ENCODE assay signal across 1 cellular context in genomic region chr6:27866370-27867050, GRCh38.
TF ChIP-seq lines count a peak whose summit lies in the region.

No MANE protein-coding gene starts in this region.

TF ChIP-seq in H1, 55 proteins besides CTCF, POLR2A, EP300 and RAD21 (continued from another document):
- TF ChIP-seq, protein P1, sequence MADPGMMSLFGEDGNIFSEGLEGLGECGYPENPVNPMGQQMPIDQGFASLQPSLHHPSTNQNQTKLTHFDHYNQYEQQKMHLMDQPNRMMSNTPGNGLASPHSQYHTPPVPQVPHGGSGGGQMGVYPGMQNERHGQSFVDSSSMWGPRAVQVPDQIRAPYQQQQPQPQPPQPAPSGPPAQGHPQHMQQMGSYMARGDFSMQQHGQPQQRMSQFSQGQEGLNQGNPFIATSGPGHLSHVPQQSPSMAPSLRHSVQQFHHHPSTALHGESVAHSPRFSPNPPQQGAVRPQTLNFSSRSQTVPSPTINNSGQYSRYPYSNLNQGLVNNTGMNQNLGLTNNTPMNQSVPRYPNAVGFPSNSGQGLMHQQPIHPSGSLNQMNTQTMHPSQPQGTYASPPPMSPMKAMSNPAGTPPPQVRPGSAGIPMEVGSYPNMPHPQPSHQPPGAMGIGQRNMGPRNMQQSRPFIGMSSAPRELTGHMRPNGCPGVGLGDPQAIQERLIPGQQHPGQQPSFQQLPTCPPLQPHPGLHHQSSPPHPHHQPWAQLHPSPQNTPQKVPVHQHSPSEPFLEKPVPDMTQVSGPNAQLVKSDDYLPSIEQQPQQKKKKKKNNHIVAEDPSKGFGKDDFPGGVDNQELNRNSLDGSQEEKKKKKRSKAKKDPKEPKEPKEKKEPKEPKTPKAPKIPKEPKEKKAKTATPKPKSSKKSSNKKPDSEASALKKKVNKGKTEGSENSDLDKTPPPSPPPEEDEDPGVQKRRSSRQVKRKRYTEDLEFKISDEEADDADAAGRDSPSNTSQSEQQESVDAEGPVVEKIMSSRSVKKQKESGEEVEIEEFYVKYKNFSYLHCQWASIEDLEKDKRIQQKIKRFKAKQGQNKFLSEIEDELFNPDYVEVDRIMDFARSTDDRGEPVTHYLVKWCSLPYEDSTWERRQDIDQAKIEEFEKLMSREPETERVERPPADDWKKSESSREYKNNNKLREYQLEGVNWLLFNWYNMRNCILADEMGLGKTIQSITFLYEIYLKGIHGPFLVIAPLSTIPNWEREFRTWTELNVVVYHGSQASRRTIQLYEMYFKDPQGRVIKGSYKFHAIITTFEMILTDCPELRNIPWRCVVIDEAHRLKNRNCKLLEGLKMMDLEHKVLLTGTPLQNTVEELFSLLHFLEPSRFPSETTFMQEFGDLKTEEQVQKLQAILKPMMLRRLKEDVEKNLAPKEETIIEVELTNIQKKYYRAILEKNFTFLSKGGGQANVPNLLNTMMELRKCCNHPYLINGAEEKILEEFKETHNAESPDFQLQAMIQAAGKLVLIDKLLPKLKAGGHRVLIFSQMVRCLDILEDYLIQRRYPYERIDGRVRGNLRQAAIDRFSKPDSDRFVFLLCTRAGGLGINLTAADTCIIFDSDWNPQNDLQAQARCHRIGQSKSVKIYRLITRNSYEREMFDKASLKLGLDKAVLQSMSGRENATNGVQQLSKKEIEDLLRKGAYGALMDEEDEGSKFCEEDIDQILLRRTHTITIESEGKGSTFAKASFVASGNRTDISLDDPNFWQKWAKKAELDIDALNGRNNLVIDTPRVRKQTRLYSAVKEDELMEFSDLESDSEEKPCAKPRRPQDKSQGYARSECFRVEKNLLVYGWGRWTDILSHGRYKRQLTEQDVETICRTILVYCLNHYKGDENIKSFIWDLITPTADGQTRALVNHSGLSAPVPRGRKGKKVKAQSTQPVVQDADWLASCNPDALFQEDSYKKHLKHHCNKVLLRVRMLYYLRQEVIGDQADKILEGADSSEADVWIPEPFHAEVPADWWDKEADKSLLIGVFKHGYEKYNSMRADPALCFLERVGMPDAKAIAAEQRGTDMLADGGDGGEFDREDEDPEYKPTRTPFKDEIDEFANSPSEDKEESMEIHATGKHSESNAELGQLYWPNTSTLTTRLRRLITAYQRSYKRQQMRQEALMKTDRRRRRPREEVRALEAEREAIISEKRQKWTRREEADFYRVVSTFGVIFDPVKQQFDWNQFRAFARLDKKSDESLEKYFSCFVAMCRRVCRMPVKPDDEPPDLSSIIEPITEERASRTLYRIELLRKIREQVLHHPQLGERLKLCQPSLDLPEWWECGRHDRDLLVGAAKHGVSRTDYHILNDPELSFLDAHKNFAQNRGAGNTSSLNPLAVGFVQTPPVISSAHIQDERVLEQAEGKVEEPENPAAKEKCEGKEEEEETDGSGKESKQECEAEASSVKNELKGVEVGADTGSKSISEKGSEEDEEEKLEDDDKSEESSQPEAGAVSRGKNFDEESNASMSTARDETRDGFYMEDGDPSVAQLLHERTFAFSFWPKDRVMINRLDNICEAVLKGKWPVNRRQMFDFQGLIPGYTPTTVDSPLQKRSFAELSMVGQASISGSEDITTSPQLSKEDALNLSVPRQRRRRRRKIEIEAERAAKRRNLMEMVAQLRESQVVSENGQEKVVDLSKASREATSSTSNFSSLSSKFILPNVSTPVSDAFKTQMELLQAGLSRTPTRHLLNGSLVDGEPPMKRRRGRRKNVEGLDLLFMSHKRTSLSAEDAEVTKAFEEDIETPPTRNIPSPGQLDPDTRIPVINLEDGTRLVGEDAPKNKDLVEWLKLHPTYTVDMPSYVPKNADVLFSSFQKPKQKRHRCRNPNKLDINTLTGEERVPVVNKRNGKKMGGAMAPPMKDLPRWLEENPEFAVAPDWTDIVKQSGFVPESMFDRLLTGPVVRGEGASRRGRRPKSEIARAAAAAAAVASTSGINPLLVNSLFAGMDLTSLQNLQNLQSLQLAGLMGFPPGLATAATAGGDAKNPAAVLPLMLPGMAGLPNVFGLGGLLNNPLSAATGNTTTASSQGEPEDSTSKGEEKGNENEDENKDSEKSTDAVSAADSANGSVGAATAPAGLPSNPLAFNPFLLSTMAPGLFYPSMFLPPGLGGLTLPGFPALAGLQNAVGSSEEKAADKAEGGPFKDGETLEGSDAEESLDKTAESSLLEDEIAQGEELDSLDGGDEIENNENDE (IDR thresholded peaks at IDR 0.05; ENCODE audit: insufficient replicate concordance, low read length) = peak; percentile 5
- TF ChIP-seq BRCA1 (IDR thresholded peaks at IDR 0.05; ENCODE audit: low read depth, low read length) (no peak), CHD2 (IDR thresholded peaks at IDR 0.05; ENCODE audit: low read length) (peak; percentile 5; the same call in 1 of the 2 replicates), BCL11A (IDR thresholded peaks at IDR 0.05; ENCODE audit: low read depth in 2 of 2, low read length in 2 of 2) (no peak), SP4 (IDR thresholded peaks at IDR 0.05; ENCODE audit: low read length) (no peak; the same call in none of the 2 replicates), JUN (IDR thresholded peaks at IDR 0.05; ENCODE audit: low read depth, low read length) (no peak), TAF7 (optimal IDR thresholded peaks at IDR 0.05; ENCODE audit: borderline replicate concordance, low read depth, low read length) (peak; percentile 94), FOSL1 (IDR thresholded peaks at IDR 0.05; ENCODE audit: insufficient read depth, low read depth, low read length) (0 out of 2 replicates have a peak, but pooled peaks have one; percentile 62), YY1 (IDR thresholded peaks at IDR 0.05; ENCODE audit: low read depth, low read length) (peak; percentile 74; the same call in 1 of the 2 replicates), SIX5 (IDR thresholded peaks at IDR 0.05; ENCODE audit: low read depth, low read length) (no peak), RBBP5 (IDR thresholded peaks at IDR 0.05; ENCODE audit: borderline replicate concordance, low read depth, low read length) (no peak), CBX5 (IDR thresholded peaks at IDR 0.05; ENCODE audit: low read depth, low read length) (no peak), SIRT6 (IDR thresholded peaks at IDR 0.05; ENCODE audit: low read length) (peak; percentile 97), KDM5A (IDR thresholded peaks at IDR 0.05; ENCODE audit: low read length) (no peak), GTF2F1 (IDR thresholded peaks at IDR 0.05; ENCODE audit: borderline replicate concordance, low read depth, low read length) (peak; percentile 39; the same call in 1 of the 2 replicates), PHF8 (conservative IDR thresholded peaks at IDR 0.05; ENCODE audit: low read depth, low read length) (no peak; the same call in 1 of the 2 replicates), CREB1 (IDR thresholded peaks at IDR 0.05) (peak; percentile 40; the same call in 1 of the 2 replicates), ASH2L (IDR thresholded peaks at IDR 0.05; ENCODE audit: low read length) (no peak), KDM1A (IDR thresholded peaks at IDR 0.05; ENCODE audit: borderline replicate concordance, low read length) (no peak), ATF2 (IDR thresholded peaks at IDR 0.05; ENCODE audit: low read length) (peak; percentile 93), BACH1 (IDR thresholded peaks at IDR 0.05; ENCODE audit: low read length) (no peak), CEBPB (IDR thresholded peaks at IDR 0.05; ENCODE audit: low read depth, low read length) (no peak), SRF (IDR thresholded peaks at IDR 0.05; ENCODE audit: low read depth, low read length) (0 out of 2 replicates have a peak, but pooled peaks have one; percentile 24), MAX (IDR thresholded peaks at IDR 0.05) (no peak), JUND (IDR thresholded peaks at IDR 0.05; ENCODE audit: low read length) (no peak), HDAC6 (IDR thresholded peaks at IDR 0.05; ENCODE audit: low read depth, low read length) (peak; percentile 24), POLR2AphosphoS5 (IDR thresholded peaks at IDR 0.05; ENCODE audit: low read depth, low read length) (peak; percentile 95), GABPA (IDR thresholded peaks at IDR 0.05; ENCODE audit: borderline replicate concordance, insufficient read depth, low read length) (no peak), EGR1 (IDR thresholded peaks at IDR 0.05; ENCODE audit: borderline replicate concordance, low read depth, low read length) (peak; percentile 30; the same call in 1 of the 2 replicates), ATF3 (IDR thresholded peaks at IDR 0.05; ENCODE audit: insufficient read depth, low read depth, low read length) (no peak), SIN3A (conservative IDR thresholded peaks at IDR 0.05 in 1 of 2, IDR thresholded peaks at IDR 0.05 in 1 of 2; ENCODE audit: low read depth in 1 of 2, low read length in 2 of 2) (peak; percentile 12 to 87; a peak in 1 of 4 replicates), USF2 (IDR thresholded peaks at IDR 0.05; ENCODE audit: low read length) (peak; percentile 50), TBP (IDR thresholded peaks at IDR 0.05; ENCODE audit: low read depth, low read length) (no peak), RFX5 (IDR thresholded peaks at IDR 0.05; ENCODE audit: borderline replicate concordance, low read depth, low read length) (no peak), TCF12 (IDR thresholded peaks at IDR 0.05; ENCODE audit: low read depth, low read length) (no peak), SP1 (IDR thresholded peaks at IDR 0.05; ENCODE audit: low read depth, low read length) (peak; percentile 57; the same call in 1 of the 2 replicates), SUZ12 (IDR thresholded peaks at IDR 0.05; ENCODE audit: low read length) (no peak), ZNF274 (IDR thresholded peaks at IDR 0.05; ENCODE audit: borderline replicate concordance, extremely low read depth, low read length) (no peak), TAF1 (IDR thresholded peaks at IDR 0.05; ENCODE audit: low read depth, low read length) (peak; percentile 55; the same call in 1 of the 2 replicates), MAFK (IDR thresholded peaks at IDR 0.05; ENCODE audit: low read depth, low read length) (peak; percentile 50; the same call in 1 of the 2 replicates)
- TF ChIP-seq, protein P2, sequence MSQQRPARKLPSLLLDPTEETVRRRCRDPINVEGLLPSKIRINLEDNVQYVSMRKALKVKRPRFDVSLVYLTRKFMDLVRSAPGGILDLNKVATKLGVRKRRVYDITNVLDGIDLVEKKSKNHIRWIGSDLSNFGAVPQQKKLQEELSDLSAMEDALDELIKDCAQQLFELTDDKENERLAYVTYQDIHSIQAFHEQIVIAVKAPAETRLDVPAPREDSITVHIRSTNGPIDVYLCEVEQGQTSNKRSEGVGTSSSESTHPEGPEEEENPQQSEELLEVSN (IDR thresholded peaks at IDR 0.05) = no peak
